ENCODE assay signal across 19 cellular contexts in the genomic region with DNA sequence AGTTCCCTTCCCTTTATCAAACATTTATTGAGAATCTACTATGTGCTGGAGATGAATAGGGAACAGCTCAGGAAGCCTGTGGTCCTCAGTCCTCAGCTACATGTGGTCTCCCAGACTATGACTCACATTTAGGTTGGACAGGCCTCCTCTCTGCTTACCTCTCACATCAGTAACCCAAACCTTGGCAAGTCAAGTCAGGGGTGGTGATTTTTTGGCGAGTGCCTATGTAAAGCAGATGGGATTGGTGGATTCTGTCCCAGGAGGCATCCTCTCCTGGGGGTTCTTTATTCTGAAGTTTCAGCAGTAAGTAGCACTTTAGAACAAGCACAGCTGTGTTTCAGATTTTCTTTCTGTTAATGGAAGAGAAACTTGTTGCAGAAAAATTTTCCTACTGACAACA.
"Had no signal": no experiment of that assay in that cellular context is flagged by ENCODE, and none has a peak within 500 bp of the region (broad histone marks: within the 10 kb centered on the region; RNA-seq: fewer than 3 reads in every experiment).

No MANE protein-coding gene starts in this region.

- H3K4me3 ChIP-seq: SJSA1, SK-N-MC had no signal

- H3K4me1 ChIP-seq: SJSA1 had no signal

- H3K27ac ChIP-seq: RWPE1, SJSA1, SK-N-MC had no signal

- H3K9me3 ChIP-seq: SJSA1 had no signal

- H3K36me3 ChIP-seq: SJSA1 had no signal

- DNase-seq: KBM-7, MV-4-11, NCI-H1048, NCI-H1105, NCI-H1417, NCI-H1436 treated with DMSO at 0.1 percent for 48 hours, NCI-H1694, NCI-H187 treated with DMSO at 0.1 percent for 48 hours, NCI-H2029 treated with DMSO at 0.1 percent for 48 hours, NCI-H226, NCI-H446, NCI-H510A, NCI-H524 treated with DMSO at 0.1 percent for 48 hours, NCI-H69, NCI-H774, SIG-M5 had no signal
